In the genomic region with DNA sequence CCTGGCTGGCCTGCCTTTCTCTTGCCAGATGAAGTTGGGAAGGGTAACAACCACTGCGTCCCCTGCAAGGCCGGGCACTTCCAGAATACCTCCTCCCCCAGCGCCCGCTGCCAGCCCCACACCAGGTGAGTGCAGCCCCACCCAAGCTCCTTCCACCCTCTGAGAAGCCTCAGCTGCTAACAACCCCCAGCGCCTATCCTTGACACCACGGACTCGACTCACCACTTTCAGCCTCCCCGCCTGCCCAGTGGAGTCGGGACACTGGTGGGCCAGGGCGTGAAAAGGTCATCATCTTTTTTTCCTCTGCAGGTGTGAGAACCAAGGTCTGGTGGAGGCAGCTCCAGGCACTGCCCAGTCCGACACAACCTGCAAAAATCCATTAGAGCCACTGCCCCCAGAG, we compare ENCODE assay signal across 15 cellular contexts. TPM values are rescaled to one million over a fixed set of nuclear protein-coding genes. Genes with fewer than 3 reads are reported as not detected.
DNase-seq lines count a peak whose midpoint lies in the region; ATAC-seq, FAIRE-seq and TF ChIP-seq lines count a peak whose summit lies in the region.
"Had no signal": no experiment of that assay in that cellular context is flagged by ENCODE, and none has a peak within 500 bp of the region (broad histone marks: within the 10 kb centered on the region; RNA-seq: fewer than 3 reads in every experiment).

No MANE protein-coding gene starts in this region.

- no peak for DNase-seq in PC-3
- DNase-seq in esophagus squamous epithelium (lab: John Stamatoyannopoulos, UW), result no peak
- no peak for DNase-seq in urothelium cell line (ENCODE audit: low spot score)
- DNase-seq in upper lobe of left lung, result no peak
- DNase-seq in AML-193 (lab: John Stamatoyannopoulos, UW), result no peak
- DNase-seq: activated CD8-positive, alpha-beta memory T cell treated with anti-CD3 and anti-CD28 coated beads for 24 hours; C1 segment of cervical spinal cord; central memory CD4-positive, alpha-beta T cell; gastrocnemius medialis; MG63; NCI-H187 treated with DMSO at 0.1 percent for 48 hours; NCI-H510A; small intestine; T-helper 2 cell had no signal

- CTCF ChIA-PET in PC-3 (lab: Charles Lee), result no interaction called here

- H3K27ac ChIP-seq in PC-3 (ENCODE audit: low read length), result no peak overlapping the region
- H3K27ac ChIP-seq in esophagus squamous epithelium, result peak overlapping the region in 3 of 4 donors; percentile 3 to 70 (median 13)
- H3K27ac ChIP-seq in upper lobe of left lung, result peak overlapping the region in 1 of 4 donors; percentile 96

- H3K9ac ChIP-seq in PC-3 (ENCODE audit: low read length), result no peak overlapping the region

- H3K4me3 ChIP-seq in PC-3 (ENCODE audit: low read length) (peak overlapping the region; percentile 90; the same call in 1 of the 2 replicates), esophagus squamous epithelium (peak overlapping the region in 1 of 4 donors; percentile 26), upper lobe of left lung (peak overlapping the region in 1 of 4 donors; percentile 68)

- no peaks in the 10 kb centered on the region for H3K27me3 ChIP-seq in PC-3 (ENCODE audit: low read length)
- no peaks in the 10 kb centered on the region for H3K27me3 ChIP-seq in esophagus squamous epithelium
- H3K27me3 ChIP-seq in upper lobe of left lung, result no peaks in the 10 kb centered on the region
- H3K27me3 ChIP-seq: gastrocnemius medialis, MG63 had no signal

- peak overlapping the region; percentile 96 for H3K4me2 ChIP-seq in PC-3 (ENCODE audit: low read length)

- H3K36me3 ChIP-seq in PC-3 (ENCODE audit: low read depth, low read length) (peaks cover 23% of the 10 kb centered on the region), esophagus squamous epithelium (peaks cover 17 to 52% (median 25%) of the 10 kb centered on the region in 3 donors), upper lobe of left lung (peaks cover 0 to 48% (median 35%) of the 10 kb centered on the region in 4 donors)

- H3K9me2 ChIP-seq in PC-3 (replicated peaks; ENCODE audit: low read length), result no peaks in the 10 kb centered on the region

- H3K9me3 ChIP-seq in PC-3 (ENCODE audit: low read length), result no peaks in the 10 kb centered on the region
- H3K9me3 ChIP-seq in esophagus squamous epithelium, result no peaks in the 10 kb centered on the region
- H3K9me3 ChIP-seq in upper lobe of left lung, result no peaks in the 10 kb centered on the region
- H3K9me3 ChIP-seq: gastrocnemius medialis, MG63 had no signal

- 73 to 83% methylated on average over 5 to 8 of the region's 11 CpGs for WGBS in esophagus squamous epithelium, 2 donors
- 82 to 88% methylated on average over 8 to 11 of the region's 11 CpGs for WGBS in upper lobe of left lung, 2 donors

- peak; percentile 65 for FAIRE-seq in urothelium cell line (lab: Jason Lieb, UNC)
- FAIRE-seq: small intestine had no signal

- TF ChIP-seq EP300 in upper lobe of left lung (IDR thresholded peaks at IDR 0.05), result no peak

- no peak for TF ChIP-seq CTCF in PC-3 (conservative IDR thresholded peaks at IDR 0.05; ENCODE audit: low read depth, low read length)
- TF ChIP-seq CTCF in esophagus squamous epithelium (IDR thresholded peaks at IDR 0.05), result no peak
- no peak for TF ChIP-seq CTCF in upper lobe of left lung (IDR thresholded peaks at IDR 0.05)

- peaks cover 55% of the 10 kb centered on the region for H3K79me2 ChIP-seq in PC-3 (ENCODE audit: low read length)

- POLR2A ChIA-PET in PC-3 (lab: Charles Lee; ENCODE audit: unreplicated experiment), result no interaction called here

- no peaks in the 10 kb centered on the region for H3F3A ChIP-seq in PC-3 (ENCODE audit: low read length, unreplicated experiment)

- H2AFZ ChIP-seq in PC-3 (ENCODE audit: low read length), result no peak overlapping the region

- H4K20me1 ChIP-seq in PC-3 (ENCODE audit: low read length), result no peaks in the 10 kb centered on the region

- H3K4me1 ChIP-seq in PC-3 (ENCODE audit: insufficient read depth, low read length), result peaks cover 27% of the 10 kb centered on the region
- peaks cover 40 to 81% (median 46%) of the 10 kb centered on the region in 3 donors for H3K4me1 ChIP-seq in esophagus squamous epithelium
- H3K4me1 ChIP-seq in upper lobe of left lung, result peaks cover 35 to 63% (median 37%) of the 10 kb centered on the region in 4 donors

- no peak for TF ChIP-seq POLR2A in esophagus squamous epithelium (IDR thresholded peaks at IDR 0.05)
- no peak for TF ChIP-seq POLR2A in upper lobe of left lung (IDR thresholded peaks at IDR 0.05)

- ATAC-seq in PC-3, result no peak
- no peak for ATAC-seq in upper lobe of left lung (ENCODE audit: low FRiP score in 2 of 2)
- ATAC-seq: activated T-helper 17 cell treated with anti-CD3 and anti-CD28 coated beads, Interleukin-2, amount 50 U/mL, for 72 hours; gastrocnemius medialis had no signal

- BruUV-seq in PC-3 (replicated peaks; lab: Mats Ljungman, UMichigan), result no TSS peak

- intact Hi-C loops in PC-3 (cut with micrococcal nuclease) (no loop called here), esophagus squamous epithelium (cut with DNase I) (no loop called here)

RNA-seq across cellular contexts. Expression of a gene that starts 2.1 kb away (rescaled TPM):
- total RNA-seq in PC-3 (2014; rRNA removed) (160 and 163 TPM in 2 replicates), esophagus squamous epithelium (100 to 1,000 TPM in 3 of 4 donors, 10 to 100 TPM in 1; 98.2 to 171 (median 136) TPM), upper lobe of left lung (100 to 1,000 TPM in 5 of 6 donors, 10 to 100 TPM in 1; 84.9 to 207 (median 150) TPM)

RNA-seq across cellular contexts. Expression of a gene that starts 10.7 kb away (rescaled TPM):
- total RNA-seq in PC-3 (2014; rRNA removed) (2.3 and 2.9 TPM in 2 replicates), esophagus squamous epithelium (100 to 1,000 TPM in 3 of 4 donors, 10 to 100 TPM in 1; 88.9 to 266 (median 111) TPM), upper lobe of left lung (100 to 1,000 TPM; 153 to 594 (median 346) TPM)

RNA-seq across cellular contexts. Expression of a gene that starts 44.2 kb away (rescaled TPM):
- 95.1 and 97.4 TPM in 2 replicates for total RNA-seq in PC-3 (2014; rRNA removed)
- 100 to 1,000 TPM; 121 to 190 (median 134) TPM for total RNA-seq in esophagus squamous epithelium
- 100 to 1,000 TPM; 140 to 425 (median 202) TPM for total RNA-seq in upper lobe of left lung

RNA-seq across cellular contexts. Expression of a gene that starts 58.7 kb away (rescaled TPM):
- total RNA-seq in PC-3 (2014; rRNA removed) (not detected in 2 replicates), esophagus squamous epithelium (1 to 10 TPM in 3 of 4 donors, under 1 TPM in 1; 0.49 to 4.2 (median 2.9) TPM), upper lobe of left lung (1 to 10 TPM in 5 of 6 donors, not detected in 1; 1.0 to 8.8 (median 3.3) TPM)

Comparison
In these comparisons a context has a peak if more than half of its experiments do, and no peak if none do; other contexts are left out.
1. RNA of a gene that starts 10.7 kb away (total RNA-seq): 153 to 594 TPM in upper lobe of left lung and 88.9 to 266 TPM in esophagus squamous epithelium; 2.3 to 2.9 TPM in PC-3; every median in the first group is over 10 times any median in the second.